In the genomic region with DNA sequence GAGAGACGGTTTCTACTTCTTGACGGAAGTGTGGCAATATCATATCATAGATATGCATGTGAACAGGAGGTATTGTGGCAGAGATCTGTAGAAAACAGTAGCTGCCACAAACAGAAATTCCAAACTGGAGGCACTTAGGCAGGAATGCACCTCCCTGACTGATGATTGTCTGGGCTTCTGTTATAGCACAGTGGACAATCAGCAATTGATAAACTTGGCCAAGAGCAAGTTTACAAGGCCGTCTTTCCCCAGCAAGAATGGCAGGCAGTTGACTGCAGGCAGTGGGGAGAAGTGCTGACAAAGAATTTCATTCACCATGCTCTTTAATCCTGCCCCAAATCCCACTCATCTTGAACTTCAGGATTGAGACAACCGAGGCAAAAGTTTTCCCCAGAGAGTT, we compare ENCODE assay signal across 27 cellular contexts.
"Had no signal": no experiment of that assay in that cellular context is flagged by ENCODE, and none has a peak within 500 bp of the region (broad histone marks: within the 10 kb centered on the region; RNA-seq: fewer than 3 reads in every experiment).

No MANE protein-coding gene starts in this region.

- H3K4me2 ChIP-seq: neural progenitor cell, smooth muscle cell had no signal

- DNase-seq: hippocampal formation; kidney; left colon; left lung; lower lobe of right lung; mammary epithelial cell; mesenchymal stem cell; naive thymus-derived CD8-positive, alpha-beta T cell; occipital lobe; right lobe of liver; stimulated activated CD4-positive, alpha-beta T cell treated with anti-CD3 and anti-CD28 coated beads, Interleukin-1b, Interleukin-23, amount 100 ng/mL, for 48 hours; stimulated activated CD4-positive, alpha-beta T cell treated with anti-CD3 and anti-CD28 coated beads, Interleukin-2, amount 100 ng/mL, for 48 hours; stimulated activated CD4-positive, alpha-beta T cell treated with anti-CD3 and anti-CD28 coated beads, Interleukin-4, amount 100 ng/mL, for 4 hours; stimulated activated CD8-positive, alpha-beta memory T cell treated with anti-CD3 and anti-CD28 coated beads, Interleukin-4, amount 100 ng/mL, for 48 hours; stimulated activated naive CD4-positive, alpha-beta T cell treated with Interleukin-2 at 50 U/mL for 16 hours; stimulated activated naive CD8-positive, alpha-beta T cell treated with anti-CD3 and anti-CD28 coated beads, Interleukin-15, amount 100 ng/mL, for 72 hours; substantia nigra; transverse colon; upper lobe of left lung had no signal

- H3K27ac Mint-ChIP-seq: naive thymus-derived CD8-positive, alpha-beta T cell; nephron; neural progenitor cell; stimulated activated memory B cell treated with anti-CD40 and anti-IgM and Interleukin-4, amounts not matched to agents 10 μg/mL and 1 μg/mL and 100 μg/mL, for 72 hours; stimulated activated naive CD8-positive, alpha-beta T cell treated with anti-CD3 and anti-CD28 coated beads, Interleukin-15, amount 100 ng/mL, for 72 hours had no signal

- H3K36me3 ChIP-seq: left lung, lower lobe of right lung, neural progenitor cell, neutrophil, right atrium auricular region, right lobe of liver, transverse colon, upper lobe of left lung had no signal

- FAIRE-seq: kidney, urothelium cell line had no signal

- H3K36me3 Mint-ChIP-seq: stimulated activated memory B cell treated with anti-CD40 and anti-IgM and Interleukin-4, amounts not matched to agents 10 μg/mL and 1 μg/mL and 100 μg/mL, for 72 hours had no signal

- H3K27ac ChIP-seq: left lung, lower lobe of right lung, neural progenitor cell, neutrophil, parathyroid adenoma, right atrium auricular region, right lobe of liver, transverse colon, upper lobe of left lung had no signal

- H2AFZ ChIP-seq: neural progenitor cell, parathyroid adenoma had no signal

- H3K27me3 ChIP-seq: neutrophil, right atrium auricular region, right lobe of liver, upper lobe of left lung had no signal

- H3K4me1 Mint-ChIP-seq: naive thymus-derived CD8-positive, alpha-beta T cell; nephron; neural progenitor cell; stimulated activated memory B cell treated with anti-CD40 and anti-IgM and Interleukin-4, amounts not matched to agents 10 μg/mL and 1 μg/mL and 100 μg/mL, for 72 hours; stimulated activated naive CD8-positive, alpha-beta T cell treated with anti-CD3 and anti-CD28 coated beads, Interleukin-15, amount 100 ng/mL, for 72 hours had no signal

- H3K79me2 ChIP-seq: parathyroid adenoma had no signal

- H3K4me3 ChIP-seq: left lung, lower lobe of right lung, neural progenitor cell, right atrium auricular region, right lobe of liver, smooth muscle cell, transverse colon, upper lobe of left lung had no signal

- H3K9me3 ChIP-seq: neutrophil, right atrium auricular region, right lobe of liver had no signal

- H3K4me1 ChIP-seq: left lung, lower lobe of right lung, neural progenitor cell, parathyroid adenoma, right atrium auricular region, right lobe of liver, transverse colon, upper lobe of left lung had no signal

- H3K4me3 Mint-ChIP-seq: naive thymus-derived CD8-positive, alpha-beta T cell; nephron; neural progenitor cell; stimulated activated memory B cell treated with anti-CD40 and anti-IgM and Interleukin-4, amounts not matched to agents 10 μg/mL and 1 μg/mL and 100 μg/mL, for 72 hours; stimulated activated naive CD8-positive, alpha-beta T cell treated with anti-CD3 and anti-CD28 coated beads, Interleukin-15, amount 100 ng/mL, for 72 hours had no signal
